15 cellular contexts compared by ENCODE assay signal in genomic region chr2:235776531-235776930, GRCh38.
DNase-seq lines count a peak whose midpoint lies in the region; ATAC-seq lines count a peak whose summit lies in the region.
"Had no signal": no experiment of that assay in that cellular context is flagged by ENCODE, and none has a peak within 500 bp of the region (broad histone marks: within the 10 kb centered on the region; RNA-seq: fewer than 3 reads in every experiment).

No MANE protein-coding gene starts in this region.

- ATAC-seq in GM21528 (IDR thresholded peaks at IDR 0.05; ENCODE audit: low FRiP score, unreplicated experiment), result no peak
- ATAC-seq in GM18870 (IDR thresholded peaks at IDR 0.05; ENCODE audit: unreplicated experiment), result no peak
- ATAC-seq: A549 had no signal

- peak; percentile 19 to 79 (median 65) for DNase-seq in NCI-H1417 (lab: John Stamatoyannopoulos, UW)
- no peak for DNase-seq in NCI-H1417 treated with DMSO at 0.1 percent for 48 hours (lab: John Stamatoyannopoulos, UW)
- DNase-seq in NCI-H2107 (lab: John Stamatoyannopoulos, UW), result peak; percentile 15
- peak; percentile 7 for DNase-seq in cerebellar cortex (ENCODE audit: low spot score)
- DNase-seq in islet precursor cell, result peak; percentile 41
- DNase-seq in T-helper 2 cell, result no peak
- DNase-seq: AML-193; Caco-2; CD4-positive, alpha-beta T cell; DMS79; GDM1; HCEC 1CT had no signal

Comparison
In these comparisons a context has a peak if more than half of its experiments do, and no peak if none do; other contexts are left out.
1. DNase-seq: peak in NCI-H1417 (3 of 3), NCI-H2107 (single experiment), cerebellar cortex (single experiment) and islet precursor cell (single experiment); none in NCI-H1417 treated with DMSO at 0.1 percent for 48 hours (single experiment) and T-helper 2 cell (0 of 5).